ENCODE assay signal across 1 cellular context in genomic region chr4:43822621-43823020, GRCh38.
TF ChIP-seq lines count a peak whose summit lies in the region.

No MANE protein-coding gene starts in this region.

TF ChIP-seq in HEK293, 187 proteins besides CTCF, POLR2A, EP300 and RAD21:
- TF ChIP-seq PRDM4 (tag by site-specific recombination; IDR thresholded peaks at IDR 0.05) (no peak), ZIC2 (tag by site-specific recombination; IDR thresholded peaks at IDR 0.05) (no peak), ZNF580 (tag by site-specific recombination; IDR thresholded peaks at IDR 0.05) (no peak), ZNF404 (tag by site-specific recombination; IDR thresholded peaks at IDR 0.05) (no peak), ZNF362 (tag by site-specific recombination; IDR thresholded peaks at IDR 0.05) (no peak), TRIM28 (IDR thresholded peaks at IDR 0.05; ENCODE audit: borderline replicate concordance, low read length) (peak; percentile 32; the same call in 1 of the 2 replicates), SCRT1 (tag by site-specific recombination; IDR thresholded peaks at IDR 0.05; ENCODE audit: borderline replicate concordance) (no peak), ZNF488 (tag by site-specific recombination; IDR thresholded peaks at IDR 0.05) (no peak), ZNF585B (tag by site-specific recombination; IDR thresholded peaks at IDR 0.05) (peak; percentile 75), PRDM1 (tag by site-specific recombination; IDR thresholded peaks at IDR 0.05) (no peak), PRDM6 (tag by site-specific recombination; IDR thresholded peaks at IDR 0.05) (no peak), ZNF654 (tag by site-specific recombination; IDR thresholded peaks at IDR 0.05; ENCODE audit: low read depth) (no peak), SP2 (tag by site-specific recombination; IDR thresholded peaks at IDR 0.05) (no peak)
